30 cellular contexts compared by ENCODE assay signal in the genomic region with DNA sequence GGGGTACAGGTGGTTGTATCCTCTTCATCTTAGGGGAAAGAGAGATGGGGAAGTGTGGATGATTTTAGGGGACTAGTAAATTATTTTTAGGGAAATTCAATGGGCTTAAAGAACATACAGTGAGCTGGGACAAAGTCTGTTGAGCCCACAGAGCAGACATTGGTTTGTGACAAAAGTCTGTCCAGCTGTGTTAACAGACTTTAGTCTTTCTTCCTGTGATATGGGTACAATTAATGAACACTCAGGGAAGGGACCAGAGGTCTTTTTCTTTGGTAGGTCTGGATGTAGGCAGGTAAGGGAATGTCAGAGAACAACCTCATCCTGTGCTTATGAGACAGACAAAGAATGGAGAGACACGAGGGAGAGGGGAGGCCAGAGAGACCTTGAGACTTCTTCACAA. TPM values are rescaled to one million over a fixed set of nuclear protein-coding genes. Genes with fewer than 3 reads are reported as not detected.
"Had no signal": no experiment of that assay in that cellular context is flagged by ENCODE, and none has a peak within 500 bp of the region (broad histone marks: within the 10 kb centered on the region; RNA-seq: fewer than 3 reads in every experiment).

No MANE protein-coding gene starts in this region.

- H3K9ac ChIP-seq: KMS-11 had no signal

- H3K4me2 ChIP-seq: KMS-11 had no signal

- H3K9me3 Mint-ChIP-seq: activated CD4-positive, alpha-beta memory T cell treated with anti-CD3 and anti-CD28 coated beads, Interleukin-2, amount 10 ng/mL, durations not matched to agents 7 days and 5 days; activated naive CD4-positive, alpha-beta T cell treated with anti-CD3 and anti-CD28 coated beads for 36 hours; activated T-helper 17 cell treated with anti-CD3 and anti-CD28 coated beads, Interleukin-2, amount 50 U/mL, for 72 hours had no signal

- H3K9me3 ChIP-seq: MG63 had no signal

- H3K4me3 Mint-ChIP-seq: activated CD4-positive, alpha-beta memory T cell treated with anti-CD3 and anti-CD28 coated beads, Interleukin-2, amount 10 ng/mL, durations not matched to agents 7 days and 5 days; activated CD4-positive, alpha-beta T cell treated with anti-CD3 and anti-CD28 coated beads for 36 hours; activated naive CD4-positive, alpha-beta T cell treated with anti-CD3 and anti-CD28 coated beads for 36 hours; activated naive CD8-positive, alpha-beta T cell; activated T-helper 17 cell treated with anti-CD3 and anti-CD28 coated beads, Interleukin-2, amount 50 U/mL, for 72 hours; T-helper 17 cell had no signal

- H3K27ac Mint-ChIP-seq: activated CD4-positive, alpha-beta memory T cell treated with anti-CD3 and anti-CD28 coated beads, Interleukin-2, amount 10 ng/mL, durations not matched to agents 7 days and 5 days; activated CD4-positive, alpha-beta T cell treated with anti-CD3 and anti-CD28 coated beads for 36 hours; activated naive CD4-positive, alpha-beta T cell treated with anti-CD3 and anti-CD28 coated beads for 36 hours; activated naive CD8-positive, alpha-beta T cell; activated T-helper 17 cell treated with anti-CD3 and anti-CD28 coated beads, Interleukin-2, amount 50 U/mL, for 72 hours; T-helper 17 cell had no signal

- FAIRE-seq: RCC 7860, TTC549 had no signal

- H3K27ac ChIP-seq: KMS-11 had no signal

- H3K4me3 ChIP-seq: MG63 had no signal

- H3K36me3 Mint-ChIP-seq: activated naive CD8-positive, alpha-beta T cell had no signal

- DNase-seq: activated CD4-positive, alpha-beta memory T cell treated with anti-CD3 and anti-CD28 coated beads, Interleukin-2, amount 10 ng/mL, durations not matched to agents 7 days and 5 days; activated CD4-positive, alpha-beta T cell treated with anti-CD3 and anti-CD28 coated beads for 36 hours; activated CD4-positive, alpha-beta T cell treated with anti-CD3 and anti-CD28 coated beads, Interleukin-2, amount 50 U/mL, for 1 hour; activated gamma-delta T cell; activated naive CD4-positive, alpha-beta T cell treated with anti-CD3 and anti-CD28 coated beads for 36 hours; activated T-cell treated with anti-CD3 and anti-CD28 coated beads for 4 hours; activated T-cell treated with anti-CD3 and anti-CD28 coated beads, Interleukin-2, amount 50 U/mL, for 48 hours; anterior cingulate cortex; MG63; MV-4-11; NCI-H1105; NCI-H1436; NCI-H1694 treated with DMSO at 0.1 percent for 48 hours; NCI-H2029 treated with DMSO at 0.1 percent for 48 hours; NCI-H345; NCI-H510A; NK-92 treated with Interleukin-12 subunit alpha and Interleukin-12 subunit beta, amount 100 ng/mL, for 24 hours; SHP77 treated with DMSO at 0.1 percent for 48 hours; T-helper 17 cell; T1000 had no signal

- H3K36me3 ChIP-seq: MG63 had no signal

- ATAC-seq: activated CD4-positive, alpha-beta T cell treated with anti-CD3 and anti-CD28 coated beads for 36 hours; activated T-helper 17 cell treated with anti-CD3 and anti-CD28 coated beads, Interleukin-2, amount 50 U/mL, for 72 hours; T-helper 17 cell had no signal

RNA-seq across cellular contexts. Expression of a gene that starts 2.0 kb away (rescaled TPM):
- total RNA-seq: activated CD4-positive, alpha-beta memory T cell treated with anti-CD3 and anti-CD28 coated beads, Interleukin-2, amount 10 ng/mL, durations not matched to agents 7 days and 5 days; activated CD4-positive, alpha-beta T cell treated with anti-CD3 and anti-CD28 coated beads for 36 hours; activated CD8-positive, alpha-beta memory T cell treated with anti-CD3 and anti-CD28 coated beads for 36 hours; activated naive CD4-positive, alpha-beta T cell treated with anti-CD3 and anti-CD28 coated beads for 36 hours; activated T-helper 17 cell treated with anti-CD3 and anti-CD28 coated beads, Interleukin-2, amount 50 U/mL, for 72 hours; cardiac septum; cerebellum; SK-MEL-5; T-helper 17 cell had no signal
- polyA plus RNA-seq: adipose tissue had no signal
